In the genomic region with DNA sequence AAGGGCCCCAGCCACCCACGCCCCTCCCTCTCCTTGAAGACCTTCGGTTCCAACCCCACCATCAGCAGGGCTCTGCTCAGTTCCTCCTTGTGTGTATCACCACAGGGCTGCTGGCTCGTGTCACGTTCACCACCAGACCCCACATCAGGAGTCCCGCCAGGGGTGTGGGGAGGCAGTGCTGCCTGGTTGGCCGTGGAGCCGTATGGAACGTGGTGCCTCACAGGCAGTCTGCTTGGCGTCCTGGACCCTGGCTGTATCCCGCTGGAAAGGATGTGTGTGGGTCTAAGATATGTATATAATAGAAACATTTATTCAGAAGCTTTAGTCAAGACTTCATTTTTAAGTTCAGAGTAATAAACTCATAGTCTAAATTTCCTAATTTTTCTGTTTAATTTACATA, we compare ENCODE assay signal across 3 cellular contexts. TPM values are rescaled to one million over a fixed set of nuclear protein-coding genes. Genes with fewer than 3 reads are reported as not detected.
"Had no signal": no experiment of that assay in that cellular context is flagged by ENCODE, and none has a peak within 500 bp of the region (broad histone marks: within the 10 kb centered on the region; RNA-seq: fewer than 3 reads in every experiment).

No MANE protein-coding gene starts in this region.

RNA-seq across cellular contexts. Expression of a gene that starts 40.1 kb away (rescaled TPM):
- total RNA-seq: RPMI7951, SJCRH30, SK-MEL-5 had no signal
